Comparison of ENCODE assay signal across 8 cellular contexts in genomic region chr6:159693128-159693893, GRCh38.
DNase-seq lines count a peak whose midpoint lies in the region; ATAC-seq and TF ChIP-seq lines count a peak whose summit lies in the region.

SOD2 (minus strand) TSS chr6:159693241; CDS start chr6:159693167, 74 bp downstream.

- in situ Hi-C loops in T47D (cut with HindIII; ENCODE audit: low pct_unique_long_range_greater_than_20kb, low sequenced_read_pairs) = no loop called here

- peak within 1 kb of the TSS; percentile 51 for H2AFZ ChIP-seq in ACC112 (ENCODE audit: low read length, unreplicated experiment)

- H3K27me3 ChIP-seq in ACC112 (ENCODE audit: insufficient read depth, low read length) (no peaks in the 10 kb centered on the region), iPS-20b (ENCODE audit: insufficient read depth, low read length) (no peaks in the 10 kb centered on the region)

- H3K36me3 ChIP-seq in ACC112 (ENCODE audit: insufficient read depth, low read length) (peaks cover 23% of the 10 kb centered on the region), iPS-20b (ENCODE audit: insufficient read depth, low read depth, low read length) (peaks cover 10% of the 10 kb centered on the region; the same call in 1 of the 2 replicates)

- H3K9ac ChIP-seq in iPS-20b (ENCODE audit: low read depth, low read length) = peak within 1 kb of the TSS; percentile 73

- peak within 1 kb of the TSS; percentile 83 for H3K4me3 ChIP-seq in ACC112 (ENCODE audit: low read depth, low read length)
- peak within 1 kb of the TSS; percentile 86 for H3K4me3 ChIP-seq in iPS-20b (ENCODE audit: low read length)
- peak within 1 kb of the TSS; percentile 75 to 96 (median 88) for H3K4me3 ChIP-seq in skin epidermis

- H3K4me1 ChIP-seq in ACC112 (ENCODE audit: control insufficient read depth, insufficient read depth, low read length, unreplicated experiment) (peaks cover 34% of the 10 kb centered on the region), iPS-20b (ENCODE audit: insufficient read depth, low read length) (peaks cover 15% of the 10 kb centered on the region; the same call in 1 of the 2 replicates)

- no peak for TF ChIP-seq CTCF in VCaP (conservative IDR thresholded peaks at IDR 0.05)

- DNase-seq in NCI-H2171 (lab: John Stamatoyannopoulos, UW) = peak; percentile 90
- DNase-seq in T47D (ENCODE audit: low read depth in 1 of 2, low spot score in 1 of 2) = peak; percentile 57 to 82

- peaks cover 48% of the 10 kb centered on the region for H3K79me2 ChIP-seq in ACC112 (ENCODE audit: control insufficient read depth, insufficient read depth, low read length, unreplicated experiment)

- ATAC-seq in GM18861 (IDR thresholded peaks at IDR 0.05; ENCODE audit: unreplicated experiment) = peak; percentile 75
- ATAC-seq in HG03066 (IDR thresholded peaks at IDR 0.05; ENCODE audit: low read depth, unreplicated experiment) = peak; percentile 77

- H3K27ac ChIP-seq in ACC112 (ENCODE audit: low read depth, low read length) = peak within 1 kb of the TSS; percentile 83
- peak within 1 kb of the TSS; percentile 90 for H3K27ac ChIP-seq in VCaP
- H3K27ac ChIP-seq in iPS-20b (ENCODE audit: low read length) = no peak within 1 kb of the TSS
- H3K27ac ChIP-seq in skin epidermis = peak within 1 kb of the TSS; percentile 88 to 100 (median 97)

- no peaks in the 10 kb centered on the region for H3K9me3 ChIP-seq in iPS-20b (ENCODE audit: insufficient read depth, low read depth, low read length)
